1 cellular context compared by ENCODE assay signal in the genomic region with DNA sequence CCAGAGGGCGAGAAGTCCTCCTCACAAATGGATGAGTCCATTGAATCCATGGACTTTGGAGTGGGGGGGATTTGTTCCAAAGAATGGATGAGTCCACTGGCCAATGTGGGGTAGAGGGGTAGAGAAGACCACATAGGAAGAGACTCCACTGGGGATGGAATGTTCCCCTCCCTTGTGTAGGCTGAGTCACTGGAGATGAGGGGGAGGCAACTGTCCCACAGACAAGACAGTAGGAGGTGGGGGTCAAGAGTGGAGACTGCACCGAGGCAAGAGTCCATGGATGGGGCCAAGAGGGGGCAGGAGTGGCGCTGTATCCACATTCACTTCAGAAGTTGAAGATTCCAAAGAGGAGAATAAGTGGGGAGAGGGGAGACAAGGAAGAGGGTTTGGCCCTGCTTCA.
A peak's percentile ranks its signal among the peaks of the same experiment; 100 is the strongest.
TF ChIP-seq lines count a peak whose summit lies in the region.

No MANE protein-coding gene starts in this region.

TF ChIP-seq in HEK293, 187 proteins besides CTCF, POLR2A, EP300 and RAD21 (continued from another document and continues in another):
- TF ChIP-seq, protein P1, sequence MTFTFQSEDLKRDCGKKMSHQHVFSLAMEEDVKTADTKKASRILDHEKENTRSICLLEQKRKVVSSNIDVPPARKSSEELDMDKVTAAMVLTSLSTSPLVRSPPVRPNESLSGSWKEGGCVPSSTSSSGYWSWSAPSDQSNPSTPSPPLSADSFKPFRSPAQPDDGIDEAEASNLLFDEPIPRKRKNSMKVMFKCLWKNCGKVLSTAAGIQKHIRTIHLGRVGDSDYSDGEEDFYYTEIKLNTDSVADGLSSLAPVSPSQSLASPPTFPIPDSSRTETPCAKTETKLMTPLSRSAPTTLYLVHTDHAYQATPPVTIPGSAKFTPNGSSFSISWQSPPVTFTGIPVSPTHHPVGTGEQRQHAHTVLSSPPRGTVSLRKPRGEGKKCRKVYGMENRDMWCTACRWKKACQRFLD (tag by site-specific recombination; IDR thresholded peaks at IDR 0.05): no peak
- TF ChIP-seq ZNF10 (tag by site-specific recombination; IDR thresholded peaks at IDR 0.05): no peak
- no peak for TF ChIP-seq SALL2 (tag by site-specific recombination; IDR thresholded peaks at IDR 0.05; ENCODE audit: borderline replicate concordance)
- no peak for TF ChIP-seq ZNF768 (tag by site-specific recombination; IDR thresholded peaks at IDR 0.05)
- no peak for TF ChIP-seq ZNF623 (tag by site-specific recombination; IDR thresholded peaks at IDR 0.05)
- TF ChIP-seq, protein P2, sequence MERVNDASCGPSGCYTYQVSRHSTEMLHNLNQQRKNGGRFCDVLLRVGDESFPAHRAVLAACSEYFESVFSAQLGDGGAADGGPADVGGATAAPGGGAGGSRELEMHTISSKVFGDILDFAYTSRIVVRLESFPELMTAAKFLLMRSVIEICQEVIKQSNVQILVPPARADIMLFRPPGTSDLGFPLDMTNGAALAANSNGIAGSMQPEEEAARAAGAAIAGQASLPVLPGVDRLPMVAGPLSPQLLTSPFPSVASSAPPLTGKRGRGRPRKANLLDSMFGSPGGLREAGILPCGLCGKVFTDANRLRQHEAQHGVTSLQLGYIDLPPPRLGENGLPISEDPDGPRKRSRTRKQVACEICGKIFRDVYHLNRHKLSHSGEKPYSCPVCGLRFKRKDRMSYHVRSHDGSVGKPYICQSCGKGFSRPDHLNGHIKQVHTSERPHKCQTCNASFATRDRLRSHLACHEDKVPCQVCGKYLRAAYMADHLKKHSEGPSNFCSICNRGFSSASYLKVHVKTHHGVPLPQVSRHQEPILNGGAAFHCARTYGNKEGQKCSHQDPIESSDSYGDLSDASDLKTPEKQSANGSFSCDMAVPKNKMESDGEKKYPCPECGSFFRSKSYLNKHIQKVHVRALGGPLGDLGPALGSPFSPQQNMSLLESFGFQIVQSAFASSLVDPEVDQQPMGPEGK (tag by site-specific recombination; IDR thresholded peaks at IDR 0.05): peak; percentile 30; the same call in 1 of the 2 replicates
- TF ChIP-seq ZFHX2 (tag by site-specific recombination; conservative IDR thresholded peaks at IDR 0.05): peak; percentile 64
- no peak for TF ChIP-seq FEZF1 (tag by site-specific recombination; IDR thresholded peaks at IDR 0.05)
- TF ChIP-seq ZFP37 (tag by site-specific recombination; IDR thresholded peaks at IDR 0.05): no peak
- no peak for TF ChIP-seq TSHZ1 (tag by site-specific recombination; IDR thresholded peaks at IDR 0.05; ENCODE audit: borderline replicate concordance)
- TF ChIP-seq IKZF3 (tag by site-specific recombination; IDR thresholded peaks at IDR 0.05): 0 out of 2 replicates have a peak, but pooled peaks have one; percentile 26
- TF ChIP-seq ZNF423 (tag by site-specific recombination; IDR thresholded peaks at IDR 0.05): no peak
- TF ChIP-seq ZSCAN18 (tag by site-specific recombination; IDR thresholded peaks at IDR 0.05): no peak
- TF ChIP-seq EGR2 (tag by site-specific recombination; IDR thresholded peaks at IDR 0.05; ENCODE audit: low read depth): peak; percentile 59; the same call in 1 of the 2 replicates
- peak; percentile 27; the same call in 1 of the 2 replicates for TF ChIP-seq GLIS2 (tag by site-specific recombination; IDR thresholded peaks at IDR 0.05)
- TF ChIP-seq ZNF792 (tag by site-specific recombination; IDR thresholded peaks at IDR 0.05): no peak
- no peak for TF ChIP-seq REST (tag by site-specific recombination; IDR thresholded peaks at IDR 0.05)
- no peak for TF ChIP-seq REPIN1 (tag by site-specific recombination; IDR thresholded peaks at IDR 0.05; ENCODE audit: low read depth)
- no peak for TF ChIP-seq ZNF830 (tag by site-specific recombination; IDR thresholded peaks at IDR 0.05; ENCODE audit: low read depth)
- no peak for TF ChIP-seq ZNF518A (tag by site-specific recombination; conservative IDR thresholded peaks at IDR 0.05; ENCODE audit: low read depth)
- TF ChIP-seq ZBTB8A (tag by site-specific recombination; IDR thresholded peaks at IDR 0.05): no peak
- TF ChIP-seq GLIS1 (tag by site-specific recombination; IDR thresholded peaks at IDR 0.05): peak; percentile 54
- TF ChIP-seq ZNF366 (tag by site-specific recombination; conservative IDR thresholded peaks at IDR 0.05): no peak
- no peak for TF ChIP-seq ZIC2 (tag by site-specific recombination; IDR thresholded peaks at IDR 0.05)
- TF ChIP-seq ZFP3 (tag by site-specific recombination; IDR thresholded peaks at IDR 0.05; ENCODE audit: low read depth): no peak
- TF ChIP-seq ZNF274 (IDR thresholded peaks at IDR 0.05; ENCODE audit: low read length): no peak
- no peak for TF ChIP-seq ZNF274 (tag by site-specific recombination; IDR thresholded peaks at IDR 0.05; ENCODE audit: borderline replicate concordance)
- no peak for TF ChIP-seq ZNF280C (tag by site-specific recombination; IDR thresholded peaks at IDR 0.05)
- TF ChIP-seq ZSCAN16 (tag by site-specific recombination; IDR thresholded peaks at IDR 0.05): no peak
- no peak for TF ChIP-seq ZNF544 (tag by site-specific recombination; IDR thresholded peaks at IDR 0.05)
- no peak for TF ChIP-seq ZNF146 (tag by site-specific recombination; IDR thresholded peaks at IDR 0.05)
- no peak for TF ChIP-seq ZNF114 (tag by site-specific recombination; IDR thresholded peaks at IDR 0.05)
- no peak for TF ChIP-seq ZNF621 (tag by site-specific recombination; IDR thresholded peaks at IDR 0.05)
- no peak for TF ChIP-seq ZNF121 (tag by site-specific recombination; IDR thresholded peaks at IDR 0.05)
- no peak for TF ChIP-seq YY2 (tag by site-specific recombination; IDR thresholded peaks at IDR 0.05)
- TF ChIP-seq KLF9 (tag by site-specific recombination; IDR thresholded peaks at IDR 0.05; ENCODE audit: low read depth): no peak
- TF ChIP-seq KLF7 (tag by site-specific recombination; IDR thresholded peaks at IDR 0.05; ENCODE audit: borderline replicate concordance): no peak
- no peak for TF ChIP-seq HOXD13 (CRISPR knock-in tag; IDR thresholded peaks at IDR 0.05; ENCODE audit: borderline replicate concordance)
- no peak for TF ChIP-seq SP3 (tag by site-specific recombination; IDR thresholded peaks at IDR 0.05)
- no peak for TF ChIP-seq ZNF501 (tag by site-specific recombination; IDR thresholded peaks at IDR 0.05)
